In genomic region chr13:60318186-60318585, GRCh38 we compare ENCODE assay signal across 22 cellular contexts.
"Had no signal": no experiment of that assay in that cellular context is flagged by ENCODE, and none has a peak within 500 bp of the region (broad histone marks: within the 10 kb centered on the region; RNA-seq: fewer than 3 reads in every experiment).

No MANE protein-coding gene starts in this region.

- H3K79me2 ChIP-seq: hepatocyte, parathyroid adenoma had no signal

- H3K9ac ChIP-seq: neural progenitor cell, parathyroid adenoma had no signal

- H2AFZ ChIP-seq: hepatocyte, parathyroid adenoma had no signal

- H3K4me3 ChIP-seq: hepatocyte, left ventricle myocardium inferior, lower lobe of right lung, neural progenitor cell, spleen, tibial artery, upper lobe of left lung, uterus had no signal

- H3K4me2 ChIP-seq: hepatocyte, neural progenitor cell had no signal

- DNase-seq: effector CD4-positive, alpha-beta T cell; endodermal cell; foreskin melanocyte; head of caudate nucleus; kidney; left cardiac atrium; left ventricle myocardium inferior; lower lobe of right lung; natural killer cell; occipital lobe; spleen; stimulated activated CD4-positive, alpha-beta T cell treated with anti-CD3 and anti-CD28 coated beads, Interleukin-15, amount 100 ng/mL, for 24 hours; stimulated activated CD4-positive, alpha-beta T cell treated with anti-CD3 and anti-CD28 coated beads, Interleukin-1b, Interleukin-23, amount 100 ng/mL, for 48 hours; stimulated activated CD4-positive, alpha-beta T cell treated with anti-CD3 and anti-CD28 coated beads, Interleukin-4, amount 100 ng/mL, for 24 hours; tibial artery; upper lobe of left lung; uterus had no signal

- H3K27me3 ChIP-seq: neural progenitor cell, spleen, tibial artery, upper lobe of left lung, uterus had no signal

- ATAC-seq: left cardiac atrium; lower lobe of right lung; natural killer cell; sciatic nerve; stimulated activated memory B cell treated with anti-CD40 and anti-IgM and Interleukin-4, amounts not matched to agents 10 μg/mL and 1 μg/mL and 100 μg/mL, for 72 hours had no signal

- H3K9me3 ChIP-seq: left ventricle myocardium inferior, lower lobe of right lung, spleen, tibial artery, upper lobe of left lung, uterus had no signal

- H3K36me3 ChIP-seq: left ventricle myocardium inferior, lower lobe of right lung, neural progenitor cell, spleen, tibial artery, upper lobe of left lung, uterus had no signal

- H3K4me1 ChIP-seq: left ventricle myocardium inferior, lower lobe of right lung, neural progenitor cell, parathyroid adenoma, spleen, tibial artery, upper lobe of left lung, uterus had no signal
